ENCODE assay signal across 25 cellular contexts in the genomic region with DNA sequence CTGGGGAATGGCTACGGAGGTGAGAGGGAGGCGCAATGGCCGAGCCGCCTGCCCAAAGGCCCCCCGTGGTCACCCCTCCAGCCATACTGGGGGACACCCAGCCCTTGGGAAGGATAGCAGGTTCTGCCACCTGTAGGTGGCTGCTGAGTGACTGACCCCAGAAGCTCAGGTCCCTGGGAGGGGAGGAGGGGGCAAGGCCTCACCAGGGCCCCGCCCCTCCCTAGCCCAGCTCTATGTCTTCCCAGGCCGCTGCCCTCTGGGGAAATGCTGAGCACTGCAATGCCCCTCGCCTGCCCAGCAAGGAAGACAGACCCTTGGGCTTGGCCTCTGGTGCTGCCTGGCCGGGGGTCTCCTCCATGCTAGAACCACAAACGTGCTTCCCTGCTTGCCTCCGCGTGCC. TPM values are rescaled to one million over a fixed set of nuclear protein-coding genes. Genes with fewer than 3 reads are reported as not detected.
"Had no signal": no experiment of that assay in that cellular context is flagged by ENCODE, and none has a peak within 500 bp of the region (broad histone marks: within the 10 kb centered on the region; RNA-seq: fewer than 3 reads in every experiment).

No MANE protein-coding gene starts in this region.

- DNase-seq: activated CD4-positive, alpha-beta T cell treated with anti-CD3 and anti-CD28 coated beads, Interleukin-2, amount 10 ng/mL, durations not matched to agents 7 days and 5 days; activated CD4-positive, CD25-positive, alpha-beta regulatory T cell; activated CD8-positive, alpha-beta memory T cell treated with anti-CD3 and anti-CD28 coated beads, Interleukin-2, amount 50 U/mL, for 4 hours; activated CD8-positive, alpha-beta T cell treated with anti-CD3 and anti-CD28 coated beads for 36 hours; activated gamma-delta T cell treated with Interleukin-2 at 50 U/mL for 16 hours; activated naive CD4-positive, alpha-beta T cell treated with anti-CD3 and anti-CD28 coated beads, Interleukin-2, amount 10 ng/mL, durations not matched to agents 7 days and 5 days; activated naive CD8-positive, alpha-beta T cell treated with anti-CD3 and anti-CD28 coated beads for 36 hours; activated T-cell treated with anti-CD3 and anti-CD28 coated beads, Interleukin-2, amount 50 U/mL, for 72 hours; cerebellar nuclear complex; Karpas-422; MM.1S; NCI-H1105; NCI-H1436 treated with DMSO at 0.1 percent for 48 hours; NCI-H1930; NCI-H2171; NCI-H2227 treated with DMSO at 0.1 percent for 48 hours; NCI-H446 treated with DMSO at 0.1 percent for 48 hours; NCI-H524 treated with DMSO at 0.1 percent for 48 hours; NCI-H748 treated with DMSO at 0.1 percent for 48 hours; SIG-M5; T-helper 17 cell; T-helper 9 cell had no signal

- ATAC-seq: activated CD8-positive, alpha-beta T cell treated with anti-CD3 and anti-CD28 coated beads for 36 hours; activated T-cell treated with anti-CD3 and anti-CD28 coated beads, Interleukin-2, amount 50 U/mL, for 72 hours; T-helper 17 cell had no signal

RNA-seq across cellular contexts. Expression of gene CLDN9, which starts 11.4 kb away (rescaled TPM):
- total RNA-seq: activated CD4-positive, alpha-beta T cell treated with anti-CD3 and anti-CD28 coated beads, Interleukin-2, amount 10 ng/mL, durations not matched to agents 7 days and 5 days; activated CD8-positive, alpha-beta T cell treated with anti-CD3 and anti-CD28 coated beads for 36 hours; activated naive CD8-positive, alpha-beta T cell treated with anti-CD3 and anti-CD28 coated beads for 36 hours; RPMI7951; T-helper 17 cell had no signal

RNA-seq across cellular contexts. Expression of gene CLDN6, which starts 16.7 kb away (rescaled TPM):
- total RNA-seq: activated CD4-positive, alpha-beta T cell treated with anti-CD3 and anti-CD28 coated beads, Interleukin-2, amount 10 ng/mL, durations not matched to agents 7 days and 5 days; activated CD8-positive, alpha-beta T cell treated with anti-CD3 and anti-CD28 coated beads for 36 hours; activated naive CD8-positive, alpha-beta T cell treated with anti-CD3 and anti-CD28 coated beads for 36 hours; activated T-cell treated with anti-CD3 and anti-CD28 coated beads, Interleukin-2, amount 50 U/mL, for 72 hours; activated T-helper 2 cell treated with anti-CD3 and anti-CD28 coated beads, Interferon-gamma antibody, Interleukin-2, Interleukin-4, amounts not matched to agents 10 μg/mL and 5 μg/mL and 100 μg/mL, durations not matched to agents 14 hours and 24 hours and 36 hours; OCI-LY7; RPMI7951; T-helper 17 cell had no signal

RNA-seq across cellular contexts. Expression of gene PKMYT1, which starts 21.1 kb away (rescaled TPM):
- total RNA-seq: T-helper 17 cell had no signal
